14 cellular contexts compared by ENCODE assay signal in genomic region chr9:92610470-92611420, GRCh38. TPM values are rescaled to one million over a fixed set of nuclear protein-coding genes. Genes with fewer than 3 reads are reported as not detected.
A peak's percentile ranks its signal among the peaks of the same experiment; 100 is the strongest.
DNase-seq lines count a peak whose midpoint lies in the region; ATAC-seq and TF ChIP-seq lines count a peak whose summit lies in the region.
"Had no signal": no experiment of that assay in that cellular context is flagged by ENCODE, and none has a peak within 500 bp of the region (broad histone marks: within the 10 kb centered on the region; RNA-seq: fewer than 3 reads in every experiment).

No MANE protein-coding gene starts in this region.

- no peak overlapping the region for H3K9ac ChIP-seq in rectal smooth muscle tissue (ENCODE audit: low read length)

- TF ChIP-seq CTCF in AG09309 (IDR thresholded peaks at IDR 0.05; ENCODE audit: control insufficient read depth, insufficient read depth, low read depth, low read length, missing control alignments) (no peak), heart right ventricle (IDR thresholded peaks at IDR 0.05) (no peak)

- ATAC-seq in heart right ventricle (peak; percentile 71 to 85 (median 79)), HG02763 (IDR thresholded peaks at IDR 0.05; ENCODE audit: unreplicated experiment) (no peak)
- ATAC-seq: naive thymus-derived CD8-positive, alpha-beta T cell had no signal

- peaks cover 11 to 65% (median 33%) of the 10 kb centered on the region in 9 donors for H3K4me1 ChIP-seq in heart right ventricle
- H3K4me1 ChIP-seq in rectal smooth muscle tissue (ENCODE audit: control insufficient read depth, insufficient read depth, low read length): peaks cover 31% of the 10 kb centered on the region

- H3K27ac ChIP-seq in heart right ventricle (peak overlapping the region; percentile 74 to 93 (median 87)), rectal smooth muscle tissue (ENCODE audit: low read depth, low read length) (peak overlapping the region; percentile 67)

- H3K9me3 ChIP-seq in heart right ventricle: peaks cover 0 to 3% (median 0%) of the 10 kb centered on the region in 11 donors
- H3K9me3 ChIP-seq: MG63 had no signal

- DNase-seq in AG09309 (ENCODE audit: low read depth) (peak; percentile 39), amniotic epithelial cell (ENCODE audit: low read depth) (peak; percentile 24), heart right ventricle (peak; percentile 54 to 82), HPDE6-E6E7 (ENCODE audit: extremely low spot score) (no peak), NCI-H1105 treated with DMSO at 0.1 percent for 48 hours (lab: John Stamatoyannopoulos, UW) (no peak), KBM-7 (no peak)
- DNase-seq: activated CD4-positive, alpha-beta T cell treated with anti-CD3 and anti-CD28 coated beads for 48 hours; activated T-cell treated with anti-CD3 and anti-CD28 coated beads, Interleukin-2, amount 50 U/mL, for 1 hour; HFFc6; kidney glomerular epithelial cell; MG63; naive thymus-derived CD8-positive, alpha-beta T cell had no signal

- in situ Hi-C loops in KBM-7 (cut with MboI; ENCODE audit: low pct_unique_long_range_greater_than_20kb, low sequenced_read_pairs): loop anchor here (25.0 kb wide), 1 partner anchor 273 kb away; the partner anchor contains the start of genes CENPP and NOL8

- H3K36me3 ChIP-seq in heart right ventricle (peaks cover 0 to 52% (median 37%) of the 10 kb centered on the region in 9 donors), rectal smooth muscle tissue (ENCODE audit: control insufficient read depth, insufficient read depth, low read length) (peaks cover 2% of the 10 kb centered on the region)

- 83% methylated on average over 32 of the region's 32 CpGs for WGBS in heart right ventricle, 2 donors

- H3K27me3 ChIP-seq in heart right ventricle (no peaks in the 10 kb centered on the region), rectal smooth muscle tissue (ENCODE audit: control insufficient read depth, insufficient read depth, low read length) (no peaks in the 10 kb centered on the region)
- H3K27me3 ChIP-seq: MG63 had no signal

- no peak overlapping the region for H3K4me3 ChIP-seq in AG09309 (ENCODE audit: control insufficient read depth, low read depth, low read length)
- H3K4me3 ChIP-seq in heart right ventricle: no peak overlapping the region
- no peak overlapping the region for H3K4me3 ChIP-seq in rectal smooth muscle tissue (ENCODE audit: low read length)
- H3K4me3 ChIP-seq: MG63 had no signal

- intact Hi-C loops in heart right ventricle (cut with DNase I): no loop called here

RNA-seq across cellular contexts. Expression of gene IPPK, which starts 59.2 kb away (rescaled TPM):
- 10 to 100 TPM in 2 of 10 donors, 1 to 10 TPM in 8; 6.5 to 17.8 (median 8.5) TPM for total RNA-seq in heart right ventricle
- 1 to 10 TPM; 5.2 to 8.2 TPM for polyA plus RNA-seq in heart right ventricle

Comparison
In these comparisons a context has a peak if more than half of its experiments do, and no peak if none do; other contexts are left out.
1. DNase-seq: peak in AG09309 (single experiment), amniotic epithelial cell (single experiment) and heart right ventricle (2 of 2); none in HPDE6-E6E7 (single experiment), NCI-H1105 treated with DMSO at 0.1 percent for 48 hours (single experiment) and KBM-7 (single experiment).